21 cellular contexts compared by ENCODE assay signal in the genomic region with DNA sequence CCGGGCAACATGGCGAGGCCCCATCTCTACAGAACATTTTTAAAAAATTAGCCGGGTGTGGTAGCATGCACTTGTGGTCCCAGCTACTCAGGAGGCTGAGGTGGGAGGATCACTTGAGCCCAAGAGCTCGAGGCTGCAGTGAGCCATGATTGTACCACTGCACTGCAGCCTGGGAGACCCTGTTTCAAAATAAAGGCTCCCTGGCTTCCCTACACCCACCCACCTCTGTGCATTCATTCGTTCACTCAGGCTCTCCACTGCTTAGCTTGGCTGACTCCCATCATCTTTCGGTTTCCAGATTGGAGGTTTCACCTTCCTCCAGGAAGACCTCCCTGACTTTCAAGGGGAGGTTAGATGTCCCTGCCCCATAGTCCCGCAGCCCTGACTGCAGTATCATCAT. TPM values are rescaled to one million over a fixed set of nuclear protein-coding genes. Genes with fewer than 3 reads are reported as not detected.
"Had no signal": no experiment of that assay in that cellular context is flagged by ENCODE, and none has a peak within 500 bp of the region (broad histone marks: within the 10 kb centered on the region; RNA-seq: fewer than 3 reads in every experiment).

No MANE protein-coding gene starts in this region.

- H3K27ac ChIP-seq: breast epithelium, gastrocnemius medialis, heart right ventricle, left ventricle myocardium inferior, neutrophil, thyroid gland had no signal

- H3K27me3 Mint-ChIP-seq: stimulated activated memory B cell treated with anti-CD40 and anti-IgM and Interleukin-4, amounts not matched to agents 10 μg/mL and 1 μg/mL and 100 μg/mL, for 72 hours had no signal

- FAIRE-seq: TTC549 had no signal

- H3K9me3 ChIP-seq: breast epithelium, gastrocnemius medialis, heart right ventricle, left ventricle myocardium inferior, neutrophil, spleen, thyroid gland had no signal

- H3K4me3 ChIP-seq: breast epithelium, gastrocnemius medialis, heart right ventricle, left ventricle myocardium inferior, spleen, thyroid gland had no signal

- H2AFZ ChIP-seq: parathyroid adenoma had no signal

- H3K9me3 Mint-ChIP-seq: stimulated activated memory B cell treated with anti-CD40 and anti-IgM and Interleukin-4, amounts not matched to agents 10 μg/mL and 1 μg/mL and 100 μg/mL, for 72 hours had no signal

- H3K9ac ChIP-seq: parathyroid adenoma had no signal

- DNase-seq: activated CD4-positive, alpha-beta T cell treated with anti-CD3 and anti-CD28 coated beads, Interleukin-2, amount 50 U/mL, for 4 hours; activated naive CD4-positive, alpha-beta T cell; aorta; cerebellar nuclear complex; cortex of kidney; gastrocnemius medialis; heart right ventricle; left ventricle myocardium inferior; mammary epithelial cell; spleen; stimulated activated CD4-positive, alpha-beta T cell treated with anti-CD3 and anti-CD28 coated beads, Interleukin-4, amount 100 ng/mL, for 4 hours; T-helper 2 cell had no signal

- H3K27ac Mint-ChIP-seq: stimulated activated memory B cell treated with anti-CD40 and anti-IgM and Interleukin-4, amounts not matched to agents 10 μg/mL and 1 μg/mL and 100 μg/mL, for 72 hours had no signal

- H3K79me2 ChIP-seq: parathyroid adenoma had no signal

- H3K36me3 ChIP-seq: breast epithelium, gastrocnemius medialis, left ventricle myocardium inferior, thyroid gland had no signal

- H3K4me3 Mint-ChIP-seq: stimulated activated memory B cell treated with anti-CD40 and anti-IgM and Interleukin-4, amounts not matched to agents 10 μg/mL and 1 μg/mL and 100 μg/mL, for 72 hours had no signal

- H3K27me3 ChIP-seq: breast epithelium, gastrocnemius medialis, heart right ventricle, neutrophil, spleen, thyroid gland had no signal

- H3K4me1 ChIP-seq: breast epithelium, gastrocnemius medialis had no signal

RNA-seq across cellular contexts. Expression of a gene that starts 53.3 kb away (rescaled TPM):
- total RNA-seq: aorta, breast epithelium, esophagus mucosa, gastrocnemius medialis, myocyte, spleen, thyroid gland, urinary bladder had no signal
- polyA plus RNA-seq: mammary epithelial cell, urinary bladder had no signal
